32 cellular contexts compared by ENCODE assay signal in the genomic region with DNA sequence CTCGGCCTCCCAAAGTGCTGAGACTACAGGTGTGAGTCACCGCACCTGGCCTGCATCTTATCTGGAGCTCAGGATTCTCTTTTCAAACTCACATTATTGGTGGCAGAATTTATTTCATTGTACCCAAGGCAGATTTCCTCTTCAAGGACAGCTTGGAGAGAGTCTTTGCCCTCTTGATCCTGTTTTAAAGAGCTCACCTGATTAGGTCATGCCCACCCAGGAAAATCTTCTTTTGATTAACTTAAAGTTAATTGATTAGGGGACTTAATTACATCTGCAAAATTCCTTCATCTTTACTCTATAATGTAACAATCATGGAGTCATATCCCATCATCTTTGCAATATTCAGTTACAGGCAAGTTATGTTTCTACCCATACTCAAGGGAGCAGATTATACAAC.
DNase-seq lines count a peak whose midpoint lies in the region; ATAC-seq, FAIRE-seq and TF ChIP-seq lines count a peak whose summit lies in the region.
"Had no signal": no experiment of that assay in that cellular context is flagged by ENCODE, and none has a peak within 500 bp of the region (broad histone marks: within the 10 kb centered on the region; RNA-seq: fewer than 3 reads in every experiment).

No MANE protein-coding gene starts in this region.

- intact Hi-C loops in K562 (cut with micrococcal nuclease): no loop called here

- FAIRE-seq in D721Med (lab: Jason Lieb, UNC): peak; percentile 21
- no peak for FAIRE-seq in K562 (lab: Jason Lieb, UNC)
- FAIRE-seq: A204.1, A549 had no signal

- no peaks in the 10 kb centered on the region for H3K9me3 ChIP-seq in HEK293 (ENCODE audit: control insufficient read depth, insufficient read depth, low read depth, low read length)
- H3K9me3 ChIP-seq in K562 (replicated peaks; ENCODE audit: control insufficient read depth, insufficient read depth, low read depth, low read length): no peaks in the 10 kb centered on the region
- no peaks in the 10 kb centered on the region for H3K9me3 ChIP-seq in HAP-1
- H3K9me3 ChIP-seq: A549; BE2C; BLaER1; BLaER1 treated with 17β-estradiol and CSF1 and Interleukin-3, amounts not matched to agents 10 nM and 100 nM; Caco-2 had no signal

- BruUV-seq in K562 (replicated peaks; lab: Mats Ljungman, UMichigan): no TSS peak

- 0% methylated on average over 2 of the region's 2 CpGs for WGBS in K562 (ENCODE audit: insufficient coverage, low coverage, missing lambda C conversion rate)

- no peak for ATAC-seq in K562
- ATAC-seq: A549; CD8-positive, alpha-beta T cell had no signal

- H3K27me3 ChIP-seq in K562 (ENCODE audit: control insufficient read depth in 2 of 2, insufficient read depth in 2 of 2, low read length in 2 of 2): no peaks in the 10 kb centered on the region
- peaks cover 2% of the 10 kb centered on the region for H3K27me3 ChIP-seq in HAP-1 (ENCODE audit: low read depth)
- H3K27me3 ChIP-seq: BE2C; BLaER1; BLaER1 treated with 17β-estradiol and CSF1 and Interleukin-3, amounts not matched to agents 10 nM and 100 nM had no signal

- no peak overlapping the region for H2AFZ ChIP-seq in K562 (ENCODE audit: low read depth, low read length)

- POLR2A ChIA-PET in HEK293 (lab: Yijun Ruan, JAX) (no interaction called here), K562 (lab: Yijun Ruan, JAX) (no interaction called here)

- no peak for TF ChIP-seq EP300 in K562 (IDR thresholded peaks at IDR 0.05; ENCODE audit: low read length)

- in situ Hi-C loops in K562 (cut with MboI) (no loop called here), HAP-1 (cut with MboI; ENCODE audit: low sequenced_read_pairs) (no loop called here)

- no peak for TF ChIP-seq POLR2A in K562 (conservative IDR thresholded peaks at IDR 0.05)

- H3K4me3 ChIP-seq in HEK293 (ENCODE audit: low read depth, low read length) (no peak overlapping the region), K562 (no peak overlapping the region), HAP-1 (no peak overlapping the region)
- H3K4me3 ChIP-seq: A549; BLaER1; BLaER1 treated with 17β-estradiol and CSF1 and Interleukin-3, amounts not matched to agents 10 nM and 100 nM had no signal

- no peak for DNase-seq in D721Med (ENCODE audit: insufficient read length, low spot score)
- DNase-seq in K562 (ENCODE audit: extremely low read depth in 1 of 4, low spot score in 3 of 4): no peak
- no peak for DNase-seq in glomerular visceral epithelial cell (ENCODE audit: extremely low spot score)
- no peak for DNase-seq in activated CD4-positive, alpha-beta T cell treated with anti-CD3 and anti-CD28 coated beads for 48 hours
- no peak for DNase-seq in HAP-1 (ENCODE audit: low spot score in 2 of 2)
- DNase-seq: 8988T; ACHN; AML-193; BE2C; C1 segment of cervical spinal cord; Caco-2; Calu3; CD4-positive, alpha-beta memory T cell; CD4-positive, alpha-beta T cell; CD4-positive, CD25-positive, alpha-beta regulatory T cell; CD8-positive, alpha-beta memory T cell; CD8-positive, alpha-beta T cell; COR-L47; DMS 273 treated with DMSO at 0.1 percent for 48 hours; DMS153; DMS53; DMS79; DMS79 treated with DMSO at 0.1 percent for 48 hours; DND-41; EL had no signal

- no peak for TF ChIP-seq CTCF in D721Med (IDR thresholded peaks at IDR 0.05; ENCODE audit: insufficient read depth, missing control alignments)
- no peak for TF ChIP-seq CTCF in HEK293 (tag by site-specific recombination; IDR thresholded peaks at IDR 0.05)
- no peak for TF ChIP-seq CTCF in K562 (IDR thresholded peaks at IDR 0.05 in 2 of 3, conservative IDR thresholded peaks at IDR 0.05 in 1 of 3; ENCODE audit: insufficient read depth in 2 of 3, low read depth in 1 of 3, low read length in 3 of 3)

- no peak overlapping the region for H3K27ac ChIP-seq in HEK293 (ENCODE audit: extremely low read depth, low read depth, low read length)
- no peak overlapping the region for H3K27ac ChIP-seq in K562 (ENCODE audit: extremely low read depth, low read depth, low read length)
- H3K27ac ChIP-seq: 22Rv1; A549; BLaER1; BLaER1 treated with 17β-estradiol and CSF1 and Interleukin-3, amounts not matched to agents 10 nM and 100 nM; C4-2B had no signal

- no peak overlapping the region for H3K4me2 ChIP-seq in K562 (ENCODE audit: insufficient read depth, low read length)
- H3K4me2 ChIP-seq: A549; BLaER1; BLaER1 treated with 17β-estradiol and CSF1 and Interleukin-3, amounts not matched to agents 10 nM and 100 nM had no signal

- H3K4me1 ChIP-seq in HEK293 (ENCODE audit: control insufficient read depth, insufficient read depth, low read length) (no peaks in the 10 kb centered on the region), K562 (replicated peaks in 1 of 2; ENCODE audit: control insufficient read depth in 2 of 2, insufficient read depth in 2 of 2, low read length in 2 of 2) (no peaks in the 10 kb centered on the region), HAP-1 (no peaks in the 10 kb centered on the region)
- H3K4me1 ChIP-seq: A549; BE2C; BLaER1; BLaER1 treated with 17β-estradiol and CSF1 and Interleukin-3, amounts not matched to agents 10 nM and 100 nM; Caco-2 had no signal

- no peaks in the 10 kb centered on the region for H3K36me3 ChIP-seq in HEK293 (ENCODE audit: control insufficient read depth in 2 of 2, insufficient read depth in 1 of 2, low read length in 2 of 2)
- H3K36me3 ChIP-seq in K562 (ENCODE audit: control insufficient read depth, insufficient read depth, low read length): no peaks in the 10 kb centered on the region
- no peaks in the 10 kb centered on the region for H3K36me3 ChIP-seq in HAP-1 (replicated peaks)
- H3K36me3 ChIP-seq: BE2C; BLaER1; BLaER1 treated with 17β-estradiol and CSF1 and Interleukin-3, amounts not matched to agents 10 nM and 100 nM had no signal

- no peaks in the 10 kb centered on the region for H3K9me1 ChIP-seq in K562 (ENCODE audit: control insufficient read depth, insufficient read depth, low read length)

- TF ChIP-seq RAD21 in K562 (CRISPR knock-in tag; conservative IDR thresholded peaks at IDR 0.05 in 1 of 2, IDR thresholded peaks at IDR 0.05 in 1 of 2): no peak

- no peaks in the 10 kb centered on the region for H4K20me1 ChIP-seq in K562 (replicated peaks; ENCODE audit: control insufficient read depth, insufficient read depth, low read length)
- H4K20me1 ChIP-seq: BLaER1; BLaER1 treated with 17β-estradiol and CSF1 and Interleukin-3, amounts not matched to agents 10 nM and 100 nM had no signal

- no peak overlapping the region for H3K9ac ChIP-seq in K562 (ENCODE audit: insufficient read depth in 1 of 2, low read depth in 2 of 2, low read length in 2 of 2)
- H3K9ac ChIP-seq: BLaER1; BLaER1 treated with 17β-estradiol and CSF1 and Interleukin-3, amounts not matched to agents 10 nM and 100 nM had no signal

- CTCF ChIA-PET in HEK293 (lab: Yijun Ruan, JAX) (no interaction called here), K562 (lab: Yijun Ruan, JAX; ENCODE audit: low intra/inter-chr PET ratio) (no interaction called here)

- no peaks in the 10 kb centered on the region for H3K79me2 ChIP-seq in K562 (ENCODE audit: control insufficient read depth, insufficient read depth, low read length)

TF ChIP-seq in HEK293, 187 proteins besides CTCF, POLR2A, EP300 and RAD21:
- TF ChIP-seq ZNF10 (tag by site-specific recombination; IDR thresholded peaks at IDR 0.05) (peak; percentile 53; the same call in 1 of the 2 replicates), ZNF174 (tag by site-specific recombination; IDR thresholded peaks at IDR 0.05) (no peak)
TF ChIP-seq in HEK293: peak in this region for 1.

TF ChIP-seq in K562, 482 proteins besides CTCF, POLR2A, EP300 and RAD21:
- no peak for TF ChIP-seq RBM34 (IDR thresholded peaks at IDR 0.05; ENCODE audit: borderline replicate concordance, insufficient read depth, low read length)
- peak; percentile 59; the same call in 1 of the 2 replicates for TF ChIP-seq ZNF134 (CRISPR knock-in tag; conservative IDR thresholded peaks at IDR 0.05)
